Comparison of ENCODE assay signal across 38 cellular contexts in genomic region chr10:5406918-5407317, GRCh38. TPM values are rescaled to one million over a fixed set of nuclear protein-coding genes. Genes with fewer than 3 reads are reported as not detected.
"Had no signal": no experiment of that assay in that cellular context is flagged by ENCODE, and none has a peak within 500 bp of the region (broad histone marks: within the 10 kb centered on the region; RNA-seq: fewer than 3 reads in every experiment).

No MANE protein-coding gene starts in this region.

- DNase-seq: activated effector memory CD4-positive, alpha-beta T cell treated with anti-CD3 and anti-CD28 coated beads, Interleukin-2, amount 50 U/mL, for 16 hours; activated effector memory CD4-positive, alpha-beta T cell treated with Interleukin-2 at 50 U/mL for 16 hours; activated gamma-delta T cell; activated gamma-delta T cell treated with Interleukin-2 at 50 U/mL for 16 hours; activated naive CD4-positive, alpha-beta T cell; activated naive CD4-positive, alpha-beta T cell treated with anti-CD3 and anti-CD28 coated beads for 36 hours; activated naive CD4-positive, alpha-beta T cell treated with anti-CD3 and anti-CD28 coated beads, Interleukin-2, amount 10 ng/mL, durations not matched to agents 7 days and 5 days; activated naive CD4-positive, alpha-beta T cell treated with anti-CD3 and anti-CD28 coated beads, Interleukin-2, amount 50 U/mL, for 16 hours; activated naive CD4-positive, alpha-beta T cell treated with Interleukin-2 at 50 U/mL for 16 hours; activated naive CD8-positive, alpha-beta T cell treated with anti-CD3 and anti-CD28 coated beads for 36 hours; activated naive CD8-positive, alpha-beta T cell treated with anti-CD3 and anti-CD28 coated beads, Interleukin-2, amount 10 ng/mL, durations not matched to agents 7 days and 5 days; activated naive CD8-positive, alpha-beta T cell treated with anti-CD3 and anti-CD28 coated beads, Interleukin-2, amount 50 U/mL, for 24 hours; activated T-cell treated with anti-CD3 and anti-CD28 coated beads, Interleukin-2, amount 50 U/mL, for 1 hour; activated T-cell treated with anti-CD3 and anti-CD28 coated beads, Interleukin-2, amount 50 U/mL, for 24 hours; activated T-cell treated with anti-CD3 and anti-CD28 coated beads, Interleukin-2, amount 50 U/mL, for 4 hours; activated T-cell treated with anti-CD3 and anti-CD28 coated beads, Interleukin-2, amount 50 U/mL, for 48 hours; activated T-cell treated with anti-CD3 and anti-CD28 coated beads, Interleukin-2, amount 50 U/mL, for 72 hours; adrenal gland; amniotic stem cell; amygdala; anterior cingulate cortex; aorta; body of pancreas; brain microvascular endothelial cell; caudate nucleus; central memory CD4-positive, alpha-beta T cell; cerebellar nuclear complex had no signal

- H3K36me3 ChIP-seq: adrenal gland, ascending aorta, brain microvascular endothelial cell, breast epithelium, cardiac muscle cell had no signal

- H3K9me3 ChIP-seq: adrenal gland, ascending aorta, body of pancreas, breast epithelium had no signal

- H3K4me1 ChIP-seq: ascending aorta, breast epithelium had no signal

- H3K4me3 ChIP-seq: adrenal gland, ascending aorta, body of pancreas, breast epithelium, cardiac muscle cell had no signal

- H3K27ac ChIP-seq: adrenal gland, ascending aorta, body of pancreas, brain microvascular endothelial cell, breast epithelium, cardiac muscle cell had no signal

- ATAC-seq: activated naive CD4-positive, alpha-beta T cell treated with anti-CD3 and anti-CD28 coated beads, Interleukin-2, amount 50 U/mL, for 72 hours; activated naive CD8-positive, alpha-beta T cell treated with anti-CD3 and anti-CD28 coated beads, Interleukin-2, amount 50 U/mL, for 24 hours; activated T-cell treated with anti-CD3 and anti-CD28 coated beads, Interleukin-2, amount 50 U/mL, for 4 hours; activated T-cell treated with anti-CD3 and anti-CD28 coated beads, Interleukin-2, amount 50 U/mL, for 72 hours; activated T-helper 17 cell treated with anti-CD3 and anti-CD28 coated beads, Interleukin-2, amount 50 U/mL, for 72 hours; body of pancreas had no signal

- H3K27me3 ChIP-seq: ascending aorta, body of pancreas, brain microvascular endothelial cell, breast epithelium, cardiac muscle cell had no signal

- FAIRE-seq: astrocyte, bronchial epithelial cell had no signal

RNA-seq across cellular contexts. Expression of gene TUBAL3, which starts 2.3 kb away (rescaled TPM):
- total RNA-seq: activated naive CD4-positive, alpha-beta T cell treated with anti-CD3 and anti-CD28 coated beads for 36 hours; activated naive CD4-positive, alpha-beta T cell treated with anti-CD3 and anti-CD28 coated beads, Interleukin-2, amount 50 U/mL, for 72 hours; activated naive CD8-positive, alpha-beta T cell treated with anti-CD3 and anti-CD28 coated beads for 36 hours; activated naive CD8-positive, alpha-beta T cell treated with anti-CD3 and anti-CD28 coated beads, Interleukin-2, amount 10 ng/mL, durations not matched to agents 7 days and 5 days; activated T-cell treated with anti-CD3 and anti-CD28 coated beads, Interleukin-2, amount 50 U/mL, for 4 hours; activated T-cell treated with anti-CD3 and anti-CD28 coated beads, Interleukin-2, amount 50 U/mL, for 72 hours; activated T-helper 1 cell treated with anti-CD3 and anti-CD28 coated beads, Interleukin-12 subunit alpha, Interleukin-12 subunit beta, Interleukin-2, Interleukin-4 antibody, amounts not matched to agents 30 ng/mL and 10 ng/mL and 1 ng/mL, durations not matched to agents 14 hours and 24 hours and 36 hours; activated T-helper 17 cell treated with anti-CD3 and anti-CD28 coated beads, Interleukin-2, amount 50 U/mL, for 72 hours; activated T-helper 2 cell treated with anti-CD3 and anti-CD28 coated beads, Interferon-gamma antibody, Interleukin-2, Interleukin-4, amounts not matched to agents 10 μg/mL and 5 μg/mL and 100 μg/mL, durations not matched to agents 14 hours and 24 hours and 36 hours; adrenal gland; aorta; ascending aorta; astrocyte; body of pancreas; cardiac muscle cell; chondrocyte had no signal
- polyA plus RNA-seq: adrenal gland, cardiac muscle cell had no signal

RNA-seq across cellular contexts. Expression of gene UCN3, which starts 42.2 kb away (rescaled TPM):
- total RNA-seq: activated naive CD4-positive, alpha-beta T cell treated with anti-CD3 and anti-CD28 coated beads for 36 hours; activated naive CD4-positive, alpha-beta T cell treated with anti-CD3 and anti-CD28 coated beads, Interleukin-2, amount 50 U/mL, for 72 hours; activated naive CD8-positive, alpha-beta T cell treated with anti-CD3 and anti-CD28 coated beads for 36 hours; activated naive CD8-positive, alpha-beta T cell treated with anti-CD3 and anti-CD28 coated beads, Interleukin-2, amount 10 ng/mL, durations not matched to agents 7 days and 5 days; activated T-cell treated with anti-CD3 and anti-CD28 coated beads, Interleukin-2, amount 50 U/mL, for 4 hours; activated T-cell treated with anti-CD3 and anti-CD28 coated beads, Interleukin-2, amount 50 U/mL, for 72 hours; activated T-helper 1 cell treated with anti-CD3 and anti-CD28 coated beads, Interleukin-12 subunit alpha, Interleukin-12 subunit beta, Interleukin-2, Interleukin-4 antibody, amounts not matched to agents 30 ng/mL and 10 ng/mL and 1 ng/mL, durations not matched to agents 14 hours and 24 hours and 36 hours; activated T-helper 17 cell treated with anti-CD3 and anti-CD28 coated beads, Interleukin-2, amount 50 U/mL, for 72 hours; activated T-helper 2 cell treated with anti-CD3 and anti-CD28 coated beads, Interferon-gamma antibody, Interleukin-2, Interleukin-4, amounts not matched to agents 10 μg/mL and 5 μg/mL and 100 μg/mL, durations not matched to agents 14 hours and 24 hours and 36 hours; aorta; ascending aorta; astrocyte; breast epithelium; bronchial epithelial cell; cardiac muscle cell; cardiac septum; chondrocyte had no signal
- polyA plus RNA-seq: cardiac muscle cell had no signal
